Comparison of ENCODE assay signal across 8 cellular contexts in genomic region chr3:152196782-152197181, GRCh38.
DNase-seq lines count a peak whose midpoint lies in the region; ATAC-seq and TF ChIP-seq lines count a peak whose summit lies in the region.

No MANE protein-coding gene starts in this region.

- H3K36me3 ChIP-seq in Loucy (ENCODE audit: insufficient read depth, low read length) = no peaks in the 10 kb centered on the region

- H3K4me3 ChIP-seq in Loucy (ENCODE audit: low read length, poor library complexity, severe bottlenecking) = peak overlapping the region; percentile 56

- no peaks in the 10 kb centered on the region for H4K20me1 ChIP-seq in Loucy (ENCODE audit: insufficient read depth, low read length, poor library complexity, severe bottlenecking)

- H3K9me2 ChIP-seq in Loucy (replicated peaks; ENCODE audit: low read depth, low read length) = no peaks in the 10 kb centered on the region

- no peaks in the 10 kb centered on the region for H3K27me3 ChIP-seq in Loucy (ENCODE audit: insufficient read depth, low read length, poor library complexity, severe bottlenecking)

- H3K4me1 ChIP-seq in Loucy (ENCODE audit: insufficient read depth, low read length, poor library complexity, severe bottlenecking) = peaks cover 74% of the 10 kb centered on the region

- H2AFZ ChIP-seq in Loucy (ENCODE audit: low read length) = peak overlapping the region; percentile 73; the same call in 1 of the 2 replicates

- H3K79me2 ChIP-seq in Loucy (ENCODE audit: insufficient read depth, low read length) = no peaks in the 10 kb centered on the region; the same call in 1 of the 2 replicates

- TF ChIP-seq CTCF in Loucy (conservative IDR thresholded peaks at IDR 0.05; ENCODE audit: low read length) = no peak

- H3K9ac ChIP-seq in Loucy (ENCODE audit: low read depth, low read length, poor library complexity, severe bottlenecking) = peak overlapping the region; percentile 66

- peak; percentile 40 for ATAC-seq in GM21576 (IDR thresholded peaks at IDR 0.05; ENCODE audit: unreplicated experiment)

- no peaks in the 10 kb centered on the region for H3K9me3 ChIP-seq in Loucy (ENCODE audit: insufficient read depth, low read depth, low read length)

- DNase-seq in GDM1 (lab: John Stamatoyannopoulos, UW) = peak; percentile 11
- DNase-seq in fibroblast of peridontal ligament (ENCODE audit: extremely low read depth) = peak; percentile 23
- no peak for DNase-seq in hepatic stellate cell (ENCODE audit: low spot score)
- DNase-seq in NCI-H82 treated with DMSO at 0.1 percent for 48 hours (lab: John Stamatoyannopoulos, UW; ENCODE audit: unreplicated experiment) = no peak
- DNase-seq in NCI-H1930 (lab: John Stamatoyannopoulos, UW) = no peak
- no peak for DNase-seq in NCI-H82 (lab: John Stamatoyannopoulos, UW)

- 0 out of 2 replicates have a peak, but pooled peaks cover 10% of the 10 kb centered on the region for H3F3A ChIP-seq in Loucy (ENCODE audit: low read depth)

- peak overlapping the region; percentile 78 for H3K4me2 ChIP-seq in Loucy (ENCODE audit: low read depth, low read length, poor library complexity, severe bottlenecking)

Comparison
In these comparisons a context has a peak if more than half of its experiments do, and no peak if none do; other contexts are left out.
1. DNase-seq: peak in GDM1 (single experiment) and fibroblast of peridontal ligament (single experiment); none in hepatic stellate cell (single experiment), NCI-H82 treated with DMSO at 0.1 percent for 48 hours (single experiment), NCI-H1930 (0 of 2) and NCI-H82 (single experiment).